20 cellular contexts compared by ENCODE assay signal in genomic region chr11:65307298-65308229, GRCh38. TPM values are rescaled to one million over a fixed set of nuclear protein-coding genes. Genes with fewer than 3 reads are reported as not detected.
DNase-seq lines count a peak whose midpoint lies in the region; TF ChIP-seq lines count a peak whose summit lies in the region.
"Had no signal": no experiment of that assay in that cellular context is flagged by ENCODE, and none has a peak within 500 bp of the region (broad histone marks: within the 10 kb centered on the region; RNA-seq: fewer than 3 reads in every experiment).

No MANE protein-coding gene starts in this region.

- H3K4me3 ChIP-seq in ACC112 (ENCODE audit: low read depth, low read length) (no peak overlapping the region), MM.1S (ENCODE audit: low read length) (no peak overlapping the region)
- H3K4me3 ChIP-seq: Peyer's patch had no signal

- H3K27ac Mint-ChIP-seq in H9 (no peak overlapping the region), endothelial cell (ENCODE audit: unreplicated experiment) (peak overlapping the region; percentile 8), osteocyte (ENCODE audit: unreplicated experiment) (peak overlapping the region; percentile 14)
- H3K27ac Mint-ChIP-seq: activated T-helper 2 cell treated with anti-CD3 and anti-CD28 coated beads, Interferon-gamma antibody, Interleukin-2, Interleukin-4, amounts not matched to agents 10 μg/mL and 5 μg/mL and 100 μg/mL, durations not matched to agents 14 hours and 24 hours and 36 hours; endodermal cell; T-cell; WTC11 had no signal

- no peak for TF ChIP-seq CTCF in H9 (conservative IDR thresholded peaks at IDR 0.05)
- no peak for TF ChIP-seq CTCF in endothelial cell (IDR thresholded peaks at IDR 0.05; ENCODE audit: unreplicated experiment)
- no peak for TF ChIP-seq CTCF in osteocyte (IDR thresholded peaks at IDR 0.05)
- no peak for TF ChIP-seq CTCF in GM10248 (IDR thresholded peaks at IDR 0.05; ENCODE audit: control extremely low read depth, extremely low read depth, low read depth, missing control alignments)
- no peak for TF ChIP-seq CTCF in MM.1S (IDR thresholded peaks at IDR 0.05; ENCODE audit: low read length)

- no peaks in the 10 kb centered on the region for H3K23me2 ChIP-seq in H9 (ENCODE audit: insufficient read length, low read depth, low read length, poor library complexity, severe bottlenecking)

- H3K79me1 ChIP-seq in H9 (ENCODE audit: insufficient read depth, low read depth, low read length, poor library complexity, severe bottlenecking) = no peaks in the 10 kb centered on the region

- H3K27me3 ChIP-seq in ACC112 (ENCODE audit: insufficient read depth, low read length) (no peaks in the 10 kb centered on the region), H9 (ENCODE audit: insufficient read depth, low read length) (no peaks in the 10 kb centered on the region; the same call in 1 of the 2 replicates), MM.1S (replicated peaks; ENCODE audit: insufficient read depth, low read length) (no peaks in the 10 kb centered on the region)
- H3K27me3 ChIP-seq: Peyer's patch had no signal

- DNase-seq in H9 (no peak), endothelial cell (ENCODE audit: low spot score) (no peak), osteocyte (ENCODE audit: extremely low spot score, unreplicated experiment) (no peak), GM10248 (ENCODE audit: extremely low spot score) (no peak), NCI-H1694 treated with DMSO at 0.1 percent for 48 hours (lab: John Stamatoyannopoulos, UW) (no peak), NCI-H2107 (lab: John Stamatoyannopoulos, UW) (no peak), MM.1S (no peak)
- DNase-seq: amniotic stem cell; cerebellar nuclear complex; foreskin melanocyte; mesendoderm; NCI-H82; nucleus accumbens; Peyer's patch; stimulated activated naive CD4-positive, alpha-beta T cell had no signal

- H3K4me1 Mint-ChIP-seq in H9 (peaks cover 4 to 12% of the 10 kb centered on the region in 2 experiments; a peak in 3 of 4 replicates), endothelial cell (ENCODE audit: unreplicated experiment) (no peaks in the 10 kb centered on the region), osteocyte (ENCODE audit: unreplicated experiment) (peaks cover 28% of the 10 kb centered on the region)
- H3K4me1 Mint-ChIP-seq: T-cell had no signal

- no peak overlapping the region for H3K18ac ChIP-seq in H9 (ENCODE audit: insufficient read length, low read depth, low read length)

- no peak overlapping the region for H3K4me3 Mint-ChIP-seq in H9
- H3K4me3 Mint-ChIP-seq in endothelial cell (ENCODE audit: unreplicated experiment) = peak overlapping the region; percentile 42
- no peak overlapping the region for H3K4me3 Mint-ChIP-seq in osteocyte (ENCODE audit: unreplicated experiment)
- H3K4me3 Mint-ChIP-seq: endodermal cell, T-cell, WTC11 had no signal

- no peak overlapping the region for H2BK12ac ChIP-seq in H9 (ENCODE audit: insufficient read length, low read depth, low read length)

- H3K23ac ChIP-seq in H9 (ENCODE audit: insufficient read length, low read depth, low read length) = no peak overlapping the region

- H3K56ac ChIP-seq in H9 (ENCODE audit: insufficient read length, low read depth, low read length) = no peak overlapping the region

- H3K9me3 ChIP-seq in H9 (ENCODE audit: control insufficient read depth, low read depth, low read length) (no peaks in the 10 kb centered on the region), MM.1S (replicated peaks; ENCODE audit: insufficient read depth, low read length) (no peaks in the 10 kb centered on the region)
- H3K9me3 ChIP-seq: Peyer's patch had no signal

- CTCF ChIA-PET in GM10248 (lab: Yijun Ruan, JAX) = interaction anchor here (22.1 to 39.5 kb wide), 2 partner anchors 8 to 18 kb away, joined by 686 read pairs; partner anchors contain the start of gene CDC42EP2

- H3K36me3 Mint-ChIP-seq in H9 (ENCODE audit: insufficient read depth in 1 of 3, low read depth in 3 of 3) (peaks cover 13 to 25% (median 16%) of the 10 kb centered on the region in 3 experiments; a peak in 6 of 7 replicates), endothelial cell (ENCODE audit: low read depth, unreplicated experiment) (peaks cover 8% of the 10 kb centered on the region), osteocyte (ENCODE audit: unreplicated experiment) (no peaks in the 10 kb centered on the region)
- H3K36me3 Mint-ChIP-seq: T-cell had no signal

- WGBS in H9 (ENCODE audit: extremely low coverage, insufficient read length, low lambda C conversion rate) = no CpG with 5 or more reads among the region's 6 CpGs

- H3K14ac ChIP-seq in H9 (ENCODE audit: insufficient read depth, low read length) = no peak overlapping the region

- peak overlapping the region; percentile 8 for H3K9ac ChIP-seq in H9 (ENCODE audit: extremely low read depth, insufficient read length, low read length)
- H3K9ac ChIP-seq in MM.1S (ENCODE audit: low read length) = no peak overlapping the region

- POLR2A ChIA-PET in GM10248 (lab: Yijun Ruan, JAX) = no interaction called here

- no peak overlapping the region for H3T11ph ChIP-seq in H9 (ENCODE audit: low read length)

- H3K79me2 ChIP-seq in ACC112 (ENCODE audit: control insufficient read depth, insufficient read depth, low read length, unreplicated experiment) (peaks cover 5% of the 10 kb centered on the region), H9 (ENCODE audit: insufficient read depth, low read length) (no peaks in the 10 kb centered on the region), MM.1S (ENCODE audit: low read length) (no peaks in the 10 kb centered on the region)

- H3K9me3 Mint-ChIP-seq in H9 = no peaks in the 10 kb centered on the region
- no peaks in the 10 kb centered on the region for H3K9me3 Mint-ChIP-seq in endothelial cell (ENCODE audit: unreplicated experiment)
- H3K9me3 Mint-ChIP-seq in osteocyte (ENCODE audit: unreplicated experiment) = no peaks in the 10 kb centered on the region
- H3K9me3 Mint-ChIP-seq: activated T-helper 2 cell treated with anti-CD3 and anti-CD28 coated beads, Interferon-gamma antibody, Interleukin-2, Interleukin-4, amounts not matched to agents 10 μg/mL and 5 μg/mL and 100 μg/mL, durations not matched to agents 14 hours and 24 hours and 36 hours; endodermal cell; T-cell; WTC11 had no signal

- peaks cover 48% of the 10 kb centered on the region for H3K4me1 ChIP-seq in ACC112 (ENCODE audit: control insufficient read depth, insufficient read depth, low read length, unreplicated experiment)
- H3K4me1 ChIP-seq in H9 (ENCODE audit: insufficient read depth, low read length) = no peaks in the 10 kb centered on the region
- no peaks in the 10 kb centered on the region for H3K4me1 ChIP-seq in MM.1S (ENCODE audit: low read length)

- H2BK15ac ChIP-seq in H9 (ENCODE audit: low read depth, low read length) = no peak overlapping the region

- 0 out of 2 replicates have a peak, but pooled peaks cover 3% of the 10 kb centered on the region for H3K36me3 ChIP-seq in ACC112 (ENCODE audit: insufficient read depth, low read length)
- H3K36me3 ChIP-seq in MM.1S (replicated peaks; ENCODE audit: insufficient read depth, low read length) = no peaks in the 10 kb centered on the region
- H3K36me3 ChIP-seq: Peyer's patch had no signal

- H3K27me3 Mint-ChIP-seq in H9 (ENCODE audit: low read depth) (peaks cover 36% of the 10 kb centered on the region), endothelial cell (ENCODE audit: unreplicated experiment) (peaks cover 10% of the 10 kb centered on the region), osteocyte (ENCODE audit: unreplicated experiment) (no peaks in the 10 kb centered on the region)
- H3K27me3 Mint-ChIP-seq: T-cell had no signal

- no peak overlapping the region for H4K5ac ChIP-seq in H9 (ENCODE audit: insufficient read length, low read depth, low read length)

- no peak overlapping the region for H3K4ac ChIP-seq in H9 (ENCODE audit: low read depth, low read length)

- no peak overlapping the region for H2BK120ac ChIP-seq in H9 (ENCODE audit: low read depth, low read length, poor library complexity, severe bottlenecking)

- H3K27ac ChIP-seq in ACC112 (ENCODE audit: low read depth, low read length) (peak overlapping the region; percentile 86), H9 (ENCODE audit: insufficient read length, low read depth, low read length) (no peak overlapping the region), MM.1S (ENCODE audit: low read length) (no peak overlapping the region)

- H3K4me2 ChIP-seq in H9 (ENCODE audit: insufficient read depth, insufficient read length, low read length) = no peak overlapping the region
- H3K4me2 ChIP-seq in MM.1S (ENCODE audit: low read depth, low read length) = no peak overlapping the region

- no peak overlapping the region for H4K8ac ChIP-seq in H9 (replicated peaks; ENCODE audit: insufficient read length, low read depth, low read length)

- H4K20me1 ChIP-seq in H9 (ENCODE audit: control insufficient read depth, insufficient read depth, insufficient read length) (no peaks in the 10 kb centered on the region), MM.1S (ENCODE audit: insufficient read depth, low read length) (no peaks in the 10 kb centered on the region)

- H2BK20ac ChIP-seq in H9 (ENCODE audit: low read depth, low read length, poor library complexity, severe bottlenecking) = no peak overlapping the region

- no peak overlapping the region for H4K91ac ChIP-seq in H9 (ENCODE audit: insufficient read length, low read depth, low read length)

- H2AFZ ChIP-seq in ACC112 (ENCODE audit: low read length, unreplicated experiment) (no peak overlapping the region), H9 (ENCODE audit: low read length) (no peak overlapping the region), MM.1S (ENCODE audit: low read length) (no peak overlapping the region)

- no peak overlapping the region for H2BK5ac ChIP-seq in H9 (ENCODE audit: insufficient read length, low read length)

- H2AK5ac ChIP-seq in H9 (ENCODE audit: insufficient read length, low read length) = no peak overlapping the region

- H3K9me2 ChIP-seq in MM.1S (replicated peaks; ENCODE audit: insufficient read depth, low read length) = no peaks in the 10 kb centered on the region

- H3F3A ChIP-seq in MM.1S (ENCODE audit: insufficient read depth, low read length) = no peaks in the 10 kb centered on the region

RNA-seq across cellular contexts. Expression of gene CDC42EP2, which starts 7.1 kb away (rescaled TPM):
- 10.9 and 11.9 TPM in 2 replicates for total RNA-seq in H9 (2021)
- 37.7 TPM for total RNA-seq in endothelial cell (ENCODE audit: unreplicated experiment)
- total RNA-seq in osteocyte = 20.7 and 23.1 TPM in 2 replicates

RNA-seq across cellular contexts. Expression of gene DPF2, which starts 26.1 kb away (rescaled TPM):
- total RNA-seq in H9 (2021) (75.3 and 81.4 TPM in 2 replicates), endothelial cell (ENCODE audit: unreplicated experiment) (77.6 TPM), osteocyte (57.7 and 74.9 TPM in 2 replicates)

RNA-seq across cellular contexts. Expression of gene POLA2, which starts 45.8 kb away (rescaled TPM):
- total RNA-seq in H9 (2021) = 37.7 and 41.5 TPM in 2 replicates
- total RNA-seq in endothelial cell (ENCODE audit: unreplicated experiment) = 17.9 TPM
- total RNA-seq in osteocyte = 5.9 and 9.3 TPM in 2 replicates

RNA-seq across cellular contexts. Expression of gene TIGD3, which starts 47.0 kb away (rescaled TPM):
- total RNA-seq in H9 (2021) (0.66 and 1.2 TPM in 2 replicates), endothelial cell (ENCODE audit: unreplicated experiment) (0.44 TPM), osteocyte (0.16 and 0.24 TPM in 2 replicates)

Comparison
In these comparisons a context has a peak if more than half of its experiments do, and no peak if none do; other contexts are left out.
1. H3K27ac Mint-ChIP-seq: peak in endothelial cell (single experiment) and osteocyte (single experiment); none in H9 (0 of 3).